Comparison of ENCODE assay signal across 1 cellular context in the genomic region with DNA sequence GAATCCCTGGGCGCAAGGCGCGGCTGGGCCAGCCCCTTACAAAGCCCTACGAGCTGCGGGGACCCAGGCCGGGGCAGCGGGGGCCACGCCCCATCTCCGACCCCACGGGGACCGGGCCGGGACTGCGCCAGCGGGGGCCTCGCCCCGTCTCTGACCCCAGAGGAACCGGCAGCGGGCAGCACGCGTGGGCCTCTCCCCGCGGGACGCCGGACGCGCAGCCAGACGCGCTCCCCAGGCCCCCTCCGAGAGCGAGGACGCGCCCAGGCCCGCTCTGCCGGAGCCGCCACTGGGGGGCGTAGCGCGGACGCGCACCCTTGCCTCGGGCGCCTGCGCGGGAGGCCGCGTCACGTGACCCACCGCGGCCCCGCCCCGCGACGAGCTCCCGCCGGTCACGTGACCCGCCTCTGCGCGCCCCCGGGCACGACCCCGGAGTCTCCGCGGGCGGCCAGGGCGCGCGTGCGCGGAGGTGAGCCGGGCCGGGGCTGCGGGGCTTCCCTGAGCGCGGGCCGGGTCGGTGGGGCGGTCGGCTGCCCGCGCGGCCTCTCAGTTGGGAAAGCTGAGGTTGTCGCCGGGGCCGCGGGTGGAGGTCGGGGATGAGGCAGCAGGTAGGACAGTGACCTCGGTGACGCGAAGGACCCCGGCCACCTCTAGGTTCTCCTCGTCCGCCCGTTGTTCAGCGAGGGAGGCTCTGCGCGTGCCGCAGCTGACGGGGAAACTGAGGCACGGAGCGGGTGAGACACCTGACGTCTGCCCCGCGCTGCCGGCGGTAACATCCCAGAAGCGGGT.
TF ChIP-seq lines count a peak whose summit lies in the region.

A gene (plus strand): TSS at position 422 of the 786 bp plus-strand sequence. CDS start 3,006 bp downstream, outside the sequence.

TF ChIP-seq in HepG2, 621 proteins besides CTCF, POLR2A, EP300 and RAD21 (continued from another document and continues in another):
- TF ChIP-seq, protein P1, sequence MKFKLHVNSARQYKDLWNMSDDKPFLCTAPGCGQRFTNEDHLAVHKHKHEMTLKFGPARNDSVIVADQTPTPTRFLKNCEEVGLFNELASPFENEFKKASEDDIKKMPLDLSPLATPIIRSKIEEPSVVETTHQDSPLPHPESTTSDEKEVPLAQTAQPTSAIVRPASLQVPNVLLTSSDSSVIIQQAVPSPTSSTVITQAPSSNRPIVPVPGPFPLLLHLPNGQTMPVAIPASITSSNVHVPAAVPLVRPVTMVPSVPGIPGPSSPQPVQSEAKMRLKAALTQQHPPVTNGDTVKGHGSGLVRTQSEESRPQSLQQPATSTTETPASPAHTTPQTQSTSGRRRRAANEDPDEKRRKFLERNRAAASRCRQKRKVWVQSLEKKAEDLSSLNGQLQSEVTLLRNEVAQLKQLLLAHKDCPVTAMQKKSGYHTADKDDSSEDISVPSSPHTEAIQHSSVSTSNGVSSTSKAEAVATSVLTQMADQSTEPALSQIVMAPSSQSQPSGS (CRISPR knock-in tag; IDR thresholded peaks at IDR 0.05) = peak; percentile 34; the same call in 1 of the 2 replicates
- TF ChIP-seq MIER3 (CRISPR knock-in tag; IDR thresholded peaks at IDR 0.05; ENCODE audit: borderline replicate concordance) (no peak), RNF2 (conservative IDR thresholded peaks at IDR 0.05; ENCODE audit: low read depth) (peak; percentile 80), RAD51 (IDR thresholded peaks at IDR 0.05; ENCODE audit: borderline replicate concordance) (no peak), ZNF138 (CRISPR knock-in tag; IDR thresholded peaks at IDR 0.05; ENCODE audit: low read depth) (peak; percentile 71; the same call in 1 of the 2 replicates), ZNF230 (CRISPR knock-in tag; IDR thresholded peaks at IDR 0.05) (no peak; the same call in 1 of the 2 replicates), HNRNPL (IDR thresholded peaks at IDR 0.05; ENCODE audit: low read depth, low read length) (peak; percentile 53; the same call in 1 of the 2 replicates), AGO1 (IDR thresholded peaks at IDR 0.05; ENCODE audit: low read depth, low read length, poor library complexity, severe bottlenecking) (peak; percentile 24), ZSCAN9 (CRISPR knock-in tag; IDR thresholded peaks at IDR 0.05; ENCODE audit: borderline replicate concordance) (peak; percentile 20; the same call in 1 of the 2 replicates), SAFB2 (CRISPR knock-in tag; IDR thresholded peaks at IDR 0.05; ENCODE audit: borderline replicate concordance, low read depth) (peak; percentile 95), STAG1 (CRISPR knock-in tag; IDR thresholded peaks at IDR 0.05) (peak; percentile 47), ZNF878 (CRISPR knock-in tag; IDR thresholded peaks at IDR 0.05) (no peak), ZBTB3 (CRISPR knock-in tag; IDR thresholded peaks at IDR 0.05; ENCODE audit: borderline replicate concordance, low read depth) (no peak), NR2F6 (IDR thresholded peaks at IDR 0.05) (no peak), NR2F6 (CRISPR knock-in tag; IDR thresholded peaks at IDR 0.05) (0 out of 2 replicates have a peak, but pooled peaks have one; percentile 11), HNRNPK (IDR thresholded peaks at IDR 0.05; ENCODE audit: low read depth, low read length, poor library complexity, severe bottlenecking) (peak; percentile 25), ZNF296 (CRISPR knock-in tag; conservative IDR thresholded peaks at IDR 0.05) (no peak), ZNF616 (CRISPR knock-in tag; IDR thresholded peaks at IDR 0.05; ENCODE audit: low read depth) (peak; percentile 57; the same call in 1 of the 2 replicates), GFI1 (CRISPR knock-in tag; IDR thresholded peaks at IDR 0.05; ENCODE audit: borderline replicate concordance) (peak; percentile 37; the same call in 1 of the 2 replicates), SP5 (CRISPR knock-in tag; IDR thresholded peaks at IDR 0.05; ENCODE audit: borderline replicate concordance, low read depth) (peak; percentile 45), ZNF749 (CRISPR knock-in tag; IDR thresholded peaks at IDR 0.05; ENCODE audit: borderline replicate concordance) (peak; percentile 86; the same call in 1 of the 2 replicates), SMARCE1 (IDR thresholded peaks at IDR 0.05; ENCODE audit: borderline replicate concordance) (no peak), ZNF343 (CRISPR knock-in tag; IDR thresholded peaks at IDR 0.05) (peak; percentile 31; the same call in 1 of the 2 replicates), MTF1 (CRISPR knock-in tag; IDR thresholded peaks at IDR 0.05) (no peak), MED13 (CRISPR knock-in tag; IDR thresholded peaks at IDR 0.05) (no peak), TCF7 (IDR thresholded peaks at IDR 0.05; ENCODE audit: low read depth) (no peak), KMT2B (CRISPR knock-in tag; IDR thresholded peaks at IDR 0.05) (peak; percentile 24), ZNF446 (CRISPR knock-in tag; IDR thresholded peaks at IDR 0.05) (peak; percentile 92), ZC3H13 (CRISPR knock-in tag; IDR thresholded peaks at IDR 0.05) (peak; percentile 56; the same call in 1 of the 2 replicates), RFXAP (CRISPR knock-in tag; IDR thresholded peaks at IDR 0.05; ENCODE audit: borderline replicate concordance) (peak; percentile 53; the same call in 1 of the 2 replicates), ZNF44 (CRISPR knock-in tag; IDR thresholded peaks at IDR 0.05) (no peak)
- TF ChIP-seq, protein P2, sequence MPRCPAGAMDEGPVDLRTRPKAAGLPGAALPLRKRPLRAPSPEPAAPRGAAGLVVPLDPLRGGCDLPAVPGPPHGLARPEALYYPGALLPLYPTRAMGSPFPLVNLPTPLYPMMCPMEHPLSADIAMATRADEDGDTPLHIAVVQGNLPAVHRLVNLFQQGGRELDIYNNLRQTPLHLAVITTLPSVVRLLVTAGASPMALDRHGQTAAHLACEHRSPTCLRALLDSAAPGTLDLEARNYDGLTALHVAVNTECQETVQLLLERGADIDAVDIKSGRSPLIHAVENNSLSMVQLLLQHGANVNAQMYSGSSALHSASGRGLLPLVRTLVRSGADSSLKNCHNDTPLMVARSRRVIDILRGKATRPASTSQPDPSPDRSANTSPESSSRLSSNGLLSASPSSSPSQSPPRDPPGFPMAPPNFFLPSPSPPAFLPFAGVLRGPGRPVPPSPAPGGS (CRISPR knock-in tag; IDR thresholded peaks at IDR 0.05) = peak; percentile 27; the same call in 1 of the 2 replicates
- TF ChIP-seq, protein P3, sequence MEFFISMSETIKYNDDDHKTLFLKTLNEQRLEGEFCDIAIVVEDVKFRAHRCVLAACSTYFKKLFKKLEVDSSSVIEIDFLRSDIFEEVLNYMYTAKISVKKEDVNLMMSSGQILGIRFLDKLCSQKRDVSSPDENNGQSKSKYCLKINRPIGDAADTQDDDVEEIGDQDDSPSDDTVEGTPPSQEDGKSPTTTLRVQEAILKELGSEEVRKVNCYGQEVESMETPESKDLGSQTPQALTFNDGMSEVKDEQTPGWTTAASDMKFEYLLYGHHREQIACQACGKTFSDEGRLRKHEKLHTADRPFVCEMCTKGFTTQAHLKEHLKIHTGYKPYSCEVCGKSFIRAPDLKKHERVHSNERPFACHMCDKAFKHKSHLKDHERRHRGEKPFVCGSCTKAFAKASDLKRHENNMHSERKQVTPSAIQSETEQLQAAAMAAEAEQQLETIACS (CRISPR knock-in tag; IDR thresholded peaks at IDR 0.05) = peak; percentile 91
- TF ChIP-seq, protein P4, sequence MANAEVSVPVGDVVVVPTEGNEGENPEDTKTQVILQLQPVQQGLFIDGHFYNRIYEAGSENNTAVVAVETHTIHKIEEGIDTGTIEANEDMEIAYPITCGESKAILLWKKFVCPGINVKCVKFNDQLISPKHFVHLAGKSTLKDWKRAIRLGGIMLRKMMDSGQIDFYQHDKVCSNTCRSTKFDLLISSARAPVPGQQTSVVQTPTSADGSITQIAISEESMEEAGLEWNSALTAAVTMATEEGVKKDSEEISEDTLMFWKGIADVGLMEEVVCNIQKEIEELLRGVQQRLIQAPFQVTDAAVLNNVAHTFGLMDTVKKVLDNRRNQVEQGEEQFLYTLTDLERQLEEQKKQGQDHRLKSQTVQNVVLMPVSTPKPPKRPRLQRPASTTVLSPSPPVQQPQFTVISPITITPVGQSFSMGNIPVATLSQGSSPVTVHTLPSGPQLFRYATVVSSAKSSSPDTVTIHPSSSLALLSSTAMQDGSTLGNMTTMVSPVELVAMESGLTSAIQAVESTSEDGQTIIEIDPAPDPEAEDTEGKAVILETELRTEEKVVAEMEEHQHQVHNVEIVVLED (CRISPR knock-in tag; IDR thresholded peaks at IDR 0.05; ENCODE audit: borderline replicate concordance) = no peak; the same call in none of the 2 replicates
- TF ChIP-seq, protein P5, sequence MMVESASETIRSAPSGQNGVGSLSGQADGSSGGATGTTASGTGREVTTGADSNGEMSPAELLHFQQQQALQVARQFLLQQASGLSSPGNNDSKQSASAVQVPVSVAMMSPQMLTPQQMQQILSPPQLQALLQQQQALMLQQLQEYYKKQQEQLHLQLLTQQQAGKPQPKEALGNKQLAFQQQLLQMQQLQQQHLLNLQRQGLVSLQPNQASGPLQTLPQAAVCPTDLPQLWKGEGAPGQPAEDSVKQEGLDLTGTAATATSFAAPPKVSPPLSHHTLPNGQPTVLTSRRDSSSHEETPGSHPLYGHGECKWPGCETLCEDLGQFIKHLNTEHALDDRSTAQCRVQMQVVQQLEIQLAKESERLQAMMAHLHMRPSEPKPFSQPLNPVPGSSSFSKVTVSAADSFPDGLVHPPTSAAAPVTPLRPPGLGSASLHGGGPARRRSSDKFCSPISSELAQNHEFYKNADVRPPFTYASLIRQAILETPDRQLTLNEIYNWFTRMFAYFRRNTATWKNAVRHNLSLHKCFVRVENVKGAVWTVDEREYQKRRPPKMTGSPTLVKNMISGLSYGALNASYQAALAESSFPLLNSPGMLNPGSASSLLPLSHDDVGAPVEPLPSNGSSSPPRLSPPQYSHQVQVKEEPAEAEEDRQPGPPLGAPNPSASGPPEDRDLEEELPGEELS (CRISPR knock-in tag; IDR thresholded peaks at IDR 0.05) = no peak
- TF ChIP-seq, protein P6, sequence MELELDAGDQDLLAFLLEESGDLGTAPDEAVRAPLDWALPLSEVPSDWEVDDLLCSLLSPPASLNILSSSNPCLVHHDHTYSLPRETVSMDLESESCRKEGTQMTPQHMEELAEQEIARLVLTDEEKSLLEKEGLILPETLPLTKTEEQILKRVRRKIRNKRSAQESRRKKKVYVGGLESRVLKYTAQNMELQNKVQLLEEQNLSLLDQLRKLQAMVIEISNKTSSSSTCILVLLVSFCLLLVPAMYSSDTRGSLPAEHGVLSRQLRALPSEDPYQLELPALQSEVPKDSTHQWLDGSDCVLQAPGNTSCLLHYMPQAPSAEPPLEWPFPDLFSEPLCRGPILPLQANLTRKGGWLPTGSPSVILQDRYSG (CRISPR knock-in tag; IDR thresholded peaks at IDR 0.05) = no peak
- TF ChIP-seq, protein P7, sequence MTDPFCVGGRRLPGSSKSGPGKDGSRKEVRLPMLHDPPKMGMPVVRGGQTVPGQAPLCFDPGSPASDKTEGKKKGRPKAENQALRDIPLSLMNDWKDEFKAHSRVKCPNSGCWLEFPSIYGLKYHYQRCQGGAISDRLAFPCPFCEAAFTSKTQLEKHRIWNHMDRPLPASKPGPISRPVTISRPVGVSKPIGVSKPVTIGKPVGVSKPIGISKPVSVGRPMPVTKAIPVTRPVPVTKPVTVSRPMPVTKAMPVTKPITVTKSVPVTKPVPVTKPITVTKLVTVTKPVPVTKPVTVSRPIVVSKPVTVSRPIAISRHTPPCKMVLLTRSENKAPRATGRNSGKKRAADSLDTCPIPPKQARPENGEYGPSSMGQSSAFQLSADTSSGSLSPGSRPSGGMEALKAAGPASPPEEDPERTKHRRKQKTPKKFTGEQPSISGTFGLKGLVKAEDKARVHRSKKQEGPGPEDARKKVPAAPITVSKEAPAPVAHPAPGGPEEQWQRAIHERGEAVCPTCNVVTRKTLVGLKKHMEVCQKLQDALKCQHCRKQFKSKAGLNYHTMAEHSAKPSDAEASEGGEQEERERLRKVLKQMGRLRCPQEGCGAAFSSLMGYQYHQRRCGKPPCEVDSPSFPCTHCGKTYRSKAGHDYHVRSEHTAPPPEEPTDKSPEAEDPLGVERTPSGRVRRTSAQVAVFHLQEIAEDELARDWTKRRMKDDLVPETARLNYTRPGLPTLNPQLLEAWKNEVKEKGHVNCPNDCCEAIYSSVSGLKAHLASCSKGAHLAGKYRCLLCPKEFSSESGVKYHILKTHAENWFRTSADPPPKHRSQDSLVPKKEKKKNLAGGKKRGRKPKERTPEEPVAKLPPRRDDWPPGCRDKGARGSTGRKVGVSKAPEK (CRISPR knock-in tag; IDR thresholded peaks at IDR 0.05; ENCODE audit: borderline replicate concordance) = no peak
- TF ChIP-seq, protein P8, sequence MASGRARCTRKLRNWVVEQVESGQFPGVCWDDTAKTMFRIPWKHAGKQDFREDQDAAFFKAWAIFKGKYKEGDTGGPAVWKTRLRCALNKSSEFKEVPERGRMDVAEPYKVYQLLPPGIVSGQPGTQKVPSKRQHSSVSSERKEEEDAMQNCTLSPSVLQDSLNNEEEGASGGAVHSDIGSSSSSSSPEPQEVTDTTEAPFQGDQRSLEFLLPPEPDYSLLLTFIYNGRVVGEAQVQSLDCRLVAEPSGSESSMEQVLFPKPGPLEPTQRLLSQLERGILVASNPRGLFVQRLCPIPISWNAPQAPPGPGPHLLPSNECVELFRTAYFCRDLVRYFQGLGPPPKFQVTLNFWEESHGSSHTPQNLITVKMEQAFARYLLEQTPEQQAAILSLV (CRISPR knock-in tag; IDR thresholded peaks at IDR 0.05; ENCODE audit: borderline replicate concordance) = peak; percentile 88; the same call in 1 of the 2 replicates
- TF ChIP-seq, protein P9, sequence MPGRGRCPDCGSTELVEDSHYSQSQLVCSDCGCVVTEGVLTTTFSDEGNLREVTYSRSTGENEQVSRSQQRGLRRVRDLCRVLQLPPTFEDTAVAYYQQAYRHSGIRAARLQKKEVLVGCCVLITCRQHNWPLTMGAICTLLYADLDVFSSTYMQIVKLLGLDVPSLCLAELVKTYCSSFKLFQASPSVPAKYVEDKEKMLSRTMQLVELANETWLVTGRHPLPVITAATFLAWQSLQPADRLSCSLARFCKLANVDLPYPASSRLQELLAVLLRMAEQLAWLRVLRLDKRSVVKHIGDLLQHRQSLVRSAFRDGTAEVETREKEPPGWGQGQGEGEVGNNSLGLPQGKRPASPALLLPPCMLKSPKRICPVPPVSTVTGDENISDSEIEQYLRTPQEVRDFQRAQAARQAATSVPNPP (CRISPR knock-in tag; IDR thresholded peaks at IDR 0.05) = peak; percentile 36; the same call in 1 of the 2 replicates
